15 cellular contexts compared by ENCODE assay signal in genomic region chr9:78026947-78027346, GRCh38. TPM values are rescaled to one million over a fixed set of nuclear protein-coding genes. Genes with fewer than 3 reads are reported as not detected.
DNase-seq lines count a peak whose midpoint lies in the region; TF ChIP-seq lines count a peak whose summit lies in the region.
"Had no signal": no experiment of that assay in that cellular context is flagged by ENCODE, and none has a peak within 500 bp of the region (broad histone marks: within the 10 kb centered on the region; RNA-seq: fewer than 3 reads in every experiment).

No MANE protein-coding gene starts in this region.

- H3K4me1 ChIP-seq in adipocyte (ENCODE audit: control insufficient read depth, insufficient read depth, low read length) (peaks cover 52% of the 10 kb centered on the region), transverse colon (peaks cover 8 to 78% (median 65%) of the 10 kb centered on the region in 4 donors)

- H3K27ac ChIP-seq in transverse colon = peak overlapping the region; percentile 35 to 62 (median 52)
- H3K27ac ChIP-seq: ovary, SJSA1 had no signal

- H3K9me3 ChIP-seq in adipocyte (ENCODE audit: control insufficient read depth, low read length) (no peaks in the 10 kb centered on the region), transverse colon (no peaks in the 10 kb centered on the region)
- H3K9me3 ChIP-seq: ovary, SJSA1 had no signal

- intact Hi-C loops in transverse colon (cut with DNase I; ENCODE audit: low total_unique reads) = no loop called here

- no peaks in the 10 kb centered on the region for H3K27me3 ChIP-seq in adipocyte (replicated peaks; ENCODE audit: control insufficient read depth, insufficient read depth, low read length)
- no peaks in the 10 kb centered on the region for H3K27me3 ChIP-seq in transverse colon
- H3K27me3 ChIP-seq: ovary, SJSA1 had no signal

- DNase-seq in HCEC 1CT (peak; percentile 65), adipocyte (ENCODE audit: low read depth) (peak; percentile 70), fibroblast of the aortic adventitia (ENCODE audit: low read depth) (peak; percentile 65), transverse colon (no peak), NCI-H510A treated with DMSO at 0.1 percent for 48 hours (lab: John Stamatoyannopoulos, UW) (no peak), NCI-H526 (lab: John Stamatoyannopoulos, UW) (no peak), NCI-H510A (lab: John Stamatoyannopoulos, UW) (no peak)
- DNase-seq: activated CD8-positive, alpha-beta T cell treated with anti-CD3 and anti-CD28 coated beads for 36 hours; amniotic stem cell; CD4-positive, alpha-beta T cell; foreskin melanocyte; Karpas-422; NCI-H2081 treated with DMSO at 0.1 percent for 48 hours; ovary had no signal

- in situ Hi-C loops in transverse colon (cut with MboI; ENCODE audit: low pct_ligation_motif_present in 1 of 4, low pct_unique_long_range_greater_than_20kb in 1 of 4, low sequenced_read_pairs in 3 of 4) = loop anchor here in 2 of 4 donors (25.0 kb wide), 2 partner anchors 365 to 590 kb away; no protein-coding TSS in a partner anchor

- TF ChIP-seq EP300 in transverse colon (IDR thresholded peaks at IDR 0.05; ENCODE audit: low read depth) = no peak

- no peak for TF ChIP-seq POLR2A in transverse colon (IDR thresholded peaks at IDR 0.05)

- H3K4me3 ChIP-seq in adipocyte (ENCODE audit: low read length) = peak overlapping the region; percentile 67
- peak overlapping the region; percentile 1 for H3K4me3 ChIP-seq in fibroblast of the aortic adventitia (ENCODE audit: low read depth, low read length)
- no peak overlapping the region for H3K4me3 ChIP-seq in transverse colon
- H3K4me3 ChIP-seq: ovary, SJSA1 had no signal

- H3K36me3 ChIP-seq in adipocyte (ENCODE audit: control insufficient read depth, insufficient read depth, low read length, severe bottlenecking) = no peaks in the 10 kb centered on the region
- H3K36me3 ChIP-seq in transverse colon = no peaks in the 10 kb centered on the region
- H3K36me3 ChIP-seq: ovary had no signal

- TF ChIP-seq CTCF in fibroblast of the aortic adventitia (IDR thresholded peaks at IDR 0.05; ENCODE audit: insufficient read depth, low read length) (no peak), transverse colon (IDR thresholded peaks at IDR 0.05) (no peak)

- no peak overlapping the region for H3K9ac ChIP-seq in adipocyte (ENCODE audit: low read length)

RNA-seq across cellular contexts. Expression of gene GNAQ, which starts 4.7 kb away (rescaled TPM):
- total RNA-seq in fibroblast of the aortic adventitia (ENCODE audit: low replicate concordance) (58.0 and 104 TPM in 2 replicates), transverse colon (10 to 100 TPM; 36.3 to 54.9 (median 47.1) TPM)

Comparison
In these comparisons a context has a peak if more than half of its experiments do, and no peak if none do; other contexts are left out.
1. DNase-seq: peak in HCEC 1CT (single experiment), adipocyte (single experiment) and fibroblast of the aortic adventitia (single experiment); none in transverse colon (single experiment), NCI-H510A treated with DMSO at 0.1 percent for 48 hours (single experiment), NCI-H526 (0 of 2) and NCI-H510A (single experiment).
2. H3K4me3 ChIP-seq: peak in adipocyte (single experiment) and fibroblast of the aortic adventitia (single experiment); none in transverse colon (0 of 4).